Comparison of ENCODE assay signal across 8 cellular contexts in genomic region chr22:30289980-30290313, GRCh38. TPM values are rescaled to one million over a fixed set of nuclear protein-coding genes. Genes with fewer than 3 reads are reported as not detected.
DNase-seq lines count a peak whose midpoint lies in the region; ATAC-seq lines count a peak whose summit lies in the region.

No MANE protein-coding gene starts in this region.

- H3K27me3 ChIP-seq in duodenal mucosa (ENCODE audit: control insufficient read depth in 1 of 2, insufficient read depth in 2 of 2, low read length in 2 of 2) = no peaks in the 10 kb centered on the region

- H3K4me3 Mint-ChIP-seq in IgD-negative memory B cell = peak overlapping the region; percentile 90 to 97 (median 96)
- H3K4me3 Mint-ChIP-seq in natural killer cell treated with Interleukin-12 subunit alpha and Interleukin-12 subunit beta and Interleukin-15 and Interleukin-18, amount 100 ng/mL, for 72 hours = peak overlapping the region; percentile 84

- peaks cover 2% of the 10 kb centered on the region for H3K36me3 Mint-ChIP-seq in IgD-negative memory B cell
- no peaks in the 10 kb centered on the region for H3K36me3 Mint-ChIP-seq in natural killer cell treated with Interleukin-12 subunit alpha and Interleukin-12 subunit beta and Interleukin-15 and Interleukin-18, amount 100 ng/mL, for 72 hours

- peak overlapping the region; percentile 57 to 95 (median 91) for H3K27ac Mint-ChIP-seq in IgD-negative memory B cell
- H3K27ac Mint-ChIP-seq in natural killer cell treated with Interleukin-12 subunit alpha and Interleukin-12 subunit beta and Interleukin-15 and Interleukin-18, amount 100 ng/mL, for 72 hours = peak overlapping the region; percentile 68 to 79

- no peaks in the 10 kb centered on the region for H3K9me3 ChIP-seq in duodenal mucosa (ENCODE audit: control insufficient read depth in 1 of 2, low read length in 2 of 2)

- H3K27me3 Mint-ChIP-seq in IgD-negative memory B cell = no peaks in the 10 kb centered on the region
- no peaks in the 10 kb centered on the region for H3K27me3 Mint-ChIP-seq in natural killer cell treated with Interleukin-12 subunit alpha and Interleukin-12 subunit beta and Interleukin-15 and Interleukin-18, amount 100 ng/mL, for 72 hours

- H3K27ac ChIP-seq in duodenal mucosa (ENCODE audit: low read depth, low read length) = peak overlapping the region; percentile 65

- peaks cover 28 to 36% of the 10 kb centered on the region in 2 donors for H3K4me1 ChIP-seq in duodenal mucosa (ENCODE audit: control insufficient read depth in 1 of 2, insufficient read depth in 2 of 2, low read length in 2 of 2)

- DNase-seq in natural killer cell treated with Interleukin-12 subunit alpha and Interleukin-12 subunit beta and Interleukin-15 and Interleukin-18, amount 100 ng/mL, for 72 hours (ENCODE audit: low spot score) = no peak
- DNase-seq in cortex of kidney (lab: John Stamatoyannopoulos, UW) (no peak), GOT3 (lab: John Stamatoyannopoulos, UW) (no peak), GF-D8 (lab: John Stamatoyannopoulos, UW) (no peak)

- peaks cover 15 to 35% of the 10 kb centered on the region in 2 donors for H3K36me3 ChIP-seq in duodenal mucosa (ENCODE audit: control insufficient read depth in 1 of 2, insufficient read depth in 2 of 2, low read length in 2 of 2)

- ATAC-seq in GM21390 (IDR thresholded peaks at IDR 0.05; ENCODE audit: unreplicated experiment) (peak; percentile 4), GM18517 (IDR thresholded peaks at IDR 0.05; ENCODE audit: unreplicated experiment) (no peak)
- ATAC-seq in natural killer cell treated with Interleukin-12 subunit alpha and Interleukin-12 subunit beta and Interleukin-15 and Interleukin-18, amount 100 ng/mL, for 72 hours = peak; percentile 0 to 6

- peak overlapping the region; percentile 67 to 82 for H3K4me3 ChIP-seq in duodenal mucosa (ENCODE audit: low read depth in 1 of 2, low read length in 2 of 2)

- peak overlapping the region; percentile 23 to 43 for H3K9ac ChIP-seq in duodenal mucosa (ENCODE audit: low read depth in 1 of 2, low read length in 2 of 2)

- peaks cover 10 to 22% (median 20%) of the 10 kb centered on the region in 3 donors for H3K4me1 Mint-ChIP-seq in IgD-negative memory B cell
- peaks cover 12 to 18% of the 10 kb centered on the region in 2 donors for H3K4me1 Mint-ChIP-seq in natural killer cell treated with Interleukin-12 subunit alpha and Interleukin-12 subunit beta and Interleukin-15 and Interleukin-18, amount 100 ng/mL, for 72 hours (ENCODE audit: low read depth in 2 of 2)

- H3K9me3 Mint-ChIP-seq in IgD-negative memory B cell = no peaks in the 10 kb centered on the region
- no peaks in the 10 kb centered on the region for H3K9me3 Mint-ChIP-seq in natural killer cell treated with Interleukin-12 subunit alpha and Interleukin-12 subunit beta and Interleukin-15 and Interleukin-18, amount 100 ng/mL, for 72 hours

RNA-seq across cellular contexts. Expression of gene CASTOR1, which starts 0.6 kb away (rescaled TPM):
- 15.7 TPM for polyA plus RNA-seq in IgD-negative memory B cell
- total RNA-seq in natural killer cell treated with Interleukin-12 subunit alpha and Interleukin-12 subunit beta and Interleukin-15 and Interleukin-18, amount 100 ng/mL, for 72 hours = 1 to 10 TPM; 4.0 to 4.4 TPM

RNA-seq across cellular contexts. Expression of gene OSM, which starts 23.3 kb away (rescaled TPM):
- polyA plus RNA-seq in IgD-negative memory B cell = 0.79 TPM
- total RNA-seq in natural killer cell treated with Interleukin-12 subunit alpha and Interleukin-12 subunit beta and Interleukin-15 and Interleukin-18, amount 100 ng/mL, for 72 hours = 10 to 100 TPM; 15.5 to 38.7 TPM

RNA-seq across cellular contexts. Expression of gene TBC1D10A, which starts 36.8 kb away (rescaled TPM):
- polyA plus RNA-seq in IgD-negative memory B cell = 44.0 TPM
- total RNA-seq in natural killer cell treated with Interleukin-12 subunit alpha and Interleukin-12 subunit beta and Interleukin-15 and Interleukin-18, amount 100 ng/mL, for 72 hours = 10 to 100 TPM; 13.9 to 28.3 TPM

RNA-seq across cellular contexts. Expression of gene LIF, which starts 43.4 kb away (rescaled TPM):
- polyA plus RNA-seq in IgD-negative memory B cell = not detected
- 100 to 1,000 TPM in 1 of 2 donors, 10 to 100 TPM in 1; 63.3 to 125 TPM for total RNA-seq in natural killer cell treated with Interleukin-12 subunit alpha and Interleukin-12 subunit beta and Interleukin-15 and Interleukin-18, amount 100 ng/mL, for 72 hours
